In genomic region chrX:1507511-1508463, GRCh38 we compare ENCODE assay signal across 8 cellular contexts.
A peak's percentile ranks its signal among the peaks of the same experiment; 100 is the strongest.
DNase-seq lines count a peak whose midpoint lies in the region; ATAC-seq lines count a peak whose summit lies in the region.

No MANE protein-coding gene starts in this region.

- peaks cover 88% of the 10 kb centered on the region for H4K20me1 ChIP-seq in BLaER1

- H3K27ac ChIP-seq in BLaER1 = peak overlapping the region; percentile 56

- ATAC-seq in GM19324 (IDR thresholded peaks at IDR 0.05; ENCODE audit: low FRiP score, unreplicated experiment) (peak; percentile 78), HG03139 (IDR thresholded peaks at IDR 0.05; ENCODE audit: unreplicated experiment) (peak; percentile 57)
- peak; percentile 86 for ATAC-seq in stimulated activated naive CD8-positive, alpha-beta T cell treated with anti-CD3 and anti-CD28 coated beads, Interleukin-15, Interleukin-2, amounts not matched to agents 100 U/mL and 50 U/mL, for 24 hours

- H3K27me3 ChIP-seq in BLaER1 = no peaks in the 10 kb centered on the region

- peak overlapping the region; percentile 38 for H3K4me3 ChIP-seq in BLaER1

- peaks cover 63% of the 10 kb centered on the region for H3K36me3 ChIP-seq in BLaER1

- H3K4me2 ChIP-seq in BLaER1 = peak overlapping the region; percentile 84

- peaks cover 18% of the 10 kb centered on the region for H3K9me3 ChIP-seq in BLaER1

- peak; percentile 64 for DNase-seq in activated CD8-positive, alpha-beta memory T cell treated with anti-CD3 and anti-CD28 coated beads for 24 hours
- peak; percentile 40 for DNase-seq in stimulated activated naive CD8-positive, alpha-beta T cell treated with anti-CD3 and anti-CD28 coated beads, Interleukin-15, Interleukin-2, amounts not matched to agents 100 U/mL and 50 U/mL, for 24 hours
- DNase-seq in DMS153 (lab: John Stamatoyannopoulos, UW) (no peak), NCI-H1105 treated with DMSO at 0.1 percent for 48 hours (lab: John Stamatoyannopoulos, UW) (no peak), NCI-H2196 (lab: John Stamatoyannopoulos, UW; ENCODE audit: unreplicated experiment) (no peak)

- H3K4me1 ChIP-seq in BLaER1 = peaks cover 78% of the 10 kb centered on the region

- H3K9ac ChIP-seq in BLaER1 = peak overlapping the region; percentile 57

Comparison
In these comparisons a context has a peak if more than half of its experiments do, and no peak if none do; other contexts are left out.
1. DNase-seq: peak in activated CD8-positive, alpha-beta memory T cell treated with anti-CD3 and anti-CD28 coated beads for 24 hours (single experiment) and stimulated activated naive CD8-positive, alpha-beta T cell treated with anti-CD3 and anti-CD28 coated beads, Interleukin-15, Interleukin-2, amounts not matched to agents 100 U/mL and 50 U/mL, for 24 hours (single experiment); none in DMS153 (single experiment), NCI-H1105 treated with DMSO at 0.1 percent for 48 hours (single experiment) and NCI-H2196 (single experiment).
2. Peak in every context shown above with its lines, with median percentiles within 50 percentile points of each other: ATAC-seq.